Comparison of ENCODE assay signal across 13 cellular contexts in genomic region chr2:224954980-224955379, GRCh38.
DNase-seq lines count a peak whose midpoint lies in the region; ATAC-seq lines count a peak whose summit lies in the region.
"Had no signal": no experiment of that assay in that cellular context is flagged by ENCODE, and none has a peak within 500 bp of the region (broad histone marks: within the 10 kb centered on the region; RNA-seq: fewer than 3 reads in every experiment).

No MANE protein-coding gene starts in this region.

- peaks cover 42% of the 10 kb centered on the region for H3K36me3 Mint-ChIP-seq in activated T-cell treated with anti-CD3 and anti-CD28 coated beads, Interleukin-2, amount 50 U/mL, for 24 hours (ENCODE audit: low read depth)
- peaks cover 17% of the 10 kb centered on the region for H3K36me3 Mint-ChIP-seq in activated T-cell treated with anti-CD3 and anti-CD28 coated beads, Interleukin-2, amount 50 U/mL, for 4 hours (ENCODE audit: insufficient read depth)
- H3K36me3 Mint-ChIP-seq in stimulated activated memory B cell treated with anti-CD40 and anti-IgM and Interleukin-4, amounts not matched to agents 10 μg/mL and 1 μg/mL and 100 μg/mL, for 72 hours, result peaks cover 67% of the 10 kb centered on the region

- H3K27ac Mint-ChIP-seq in activated T-cell treated with anti-CD3 and anti-CD28 coated beads, Interleukin-2, amount 50 U/mL, for 24 hours, result peak overlapping the region; percentile 70
- peak overlapping the region; percentile 96 for H3K27ac Mint-ChIP-seq in stimulated activated memory B cell treated with anti-CD40 and anti-IgM and Interleukin-4, amounts not matched to agents 10 μg/mL and 1 μg/mL and 100 μg/mL, for 72 hours
- H3K27ac Mint-ChIP-seq: endodermal cell had no signal

- H3K4me3 Mint-ChIP-seq in activated T-cell treated with anti-CD3 and anti-CD28 coated beads, Interleukin-2, amount 50 U/mL, for 24 hours, result no peak overlapping the region
- H3K4me3 Mint-ChIP-seq in activated T-cell treated with anti-CD3 and anti-CD28 coated beads, Interleukin-2, amount 50 U/mL, for 4 hours, result no peak overlapping the region
- H3K4me3 Mint-ChIP-seq in stimulated activated memory B cell treated with anti-CD40 and anti-IgM and Interleukin-4, amounts not matched to agents 10 μg/mL and 1 μg/mL and 100 μg/mL, for 72 hours, result no peak overlapping the region
- H3K4me3 Mint-ChIP-seq: endodermal cell had no signal

- no peak for DNase-seq in activated T-cell treated with anti-CD3 and anti-CD28 coated beads, Interleukin-2, amount 50 U/mL, for 24 hours
- no peak for DNase-seq in activated T-cell treated with anti-CD3 and anti-CD28 coated beads, Interleukin-2, amount 50 U/mL, for 4 hours
- peak; percentile 16 for DNase-seq in NCI-H146 treated with DMSO at 0.1 percent for 48 hours (lab: John Stamatoyannopoulos, UW; ENCODE audit: unreplicated experiment)
- DNase-seq in EL, result no peak
- no peak for DNase-seq in HK-2 (ENCODE audit: unreplicated experiment)
- no peak for DNase-seq in iPS-NIHi7 (ENCODE audit: extremely low spot score)
- DNase-seq: ACHN; DMS79; endodermal cell; stimulated activated CD4-positive, alpha-beta T cell treated with anti-CD3 and anti-CD28 coated beads, Interleukin-4, amount 100 ng/mL, for 24 hours had no signal

- peaks cover 89% of the 10 kb centered on the region for H3K4me1 Mint-ChIP-seq in activated T-cell treated with anti-CD3 and anti-CD28 coated beads, Interleukin-2, amount 50 U/mL, for 24 hours (ENCODE audit: low read depth)
- H3K4me1 Mint-ChIP-seq in activated T-cell treated with anti-CD3 and anti-CD28 coated beads, Interleukin-2, amount 50 U/mL, for 4 hours (ENCODE audit: low read depth), result peaks cover 86% of the 10 kb centered on the region
- peaks cover 90% of the 10 kb centered on the region for H3K4me1 Mint-ChIP-seq in stimulated activated memory B cell treated with anti-CD40 and anti-IgM and Interleukin-4, amounts not matched to agents 10 μg/mL and 1 μg/mL and 100 μg/mL, for 72 hours
- H3K4me1 Mint-ChIP-seq: endodermal cell had no signal

- no peak for ATAC-seq in activated T-cell treated with anti-CD3 and anti-CD28 coated beads, Interleukin-2, amount 50 U/mL, for 4 hours
- peak; percentile 33 for ATAC-seq in HG02678 (IDR thresholded peaks at IDR 0.05; ENCODE audit: unreplicated experiment)
- no peak for ATAC-seq in stimulated activated memory B cell treated with anti-CD40 and anti-IgM and Interleukin-4, amounts not matched to agents 10 μg/mL and 1 μg/mL and 100 μg/mL, for 72 hours
- ATAC-seq: HCT116 had no signal

- peaks cover 5% of the 10 kb centered on the region for H3K9me3 Mint-ChIP-seq in activated T-cell treated with anti-CD3 and anti-CD28 coated beads, Interleukin-2, amount 50 U/mL, for 24 hours
- peaks cover 4% of the 10 kb centered on the region for H3K9me3 Mint-ChIP-seq in activated T-cell treated with anti-CD3 and anti-CD28 coated beads, Interleukin-2, amount 50 U/mL, for 4 hours
- H3K9me3 Mint-ChIP-seq in stimulated activated memory B cell treated with anti-CD40 and anti-IgM and Interleukin-4, amounts not matched to agents 10 μg/mL and 1 μg/mL and 100 μg/mL, for 72 hours, result peaks cover 8% of the 10 kb centered on the region
- H3K9me3 Mint-ChIP-seq: endodermal cell had no signal

- H3K27me3 Mint-ChIP-seq in activated T-cell treated with anti-CD3 and anti-CD28 coated beads, Interleukin-2, amount 50 U/mL, for 24 hours, result no peaks in the 10 kb centered on the region
- H3K27me3 Mint-ChIP-seq in activated T-cell treated with anti-CD3 and anti-CD28 coated beads, Interleukin-2, amount 50 U/mL, for 4 hours (ENCODE audit: low read depth), result no peaks in the 10 kb centered on the region
- no peaks in the 10 kb centered on the region for H3K27me3 Mint-ChIP-seq in stimulated activated memory B cell treated with anti-CD40 and anti-IgM and Interleukin-4, amounts not matched to agents 10 μg/mL and 1 μg/mL and 100 μg/mL, for 72 hours
